In the genomic region with DNA sequence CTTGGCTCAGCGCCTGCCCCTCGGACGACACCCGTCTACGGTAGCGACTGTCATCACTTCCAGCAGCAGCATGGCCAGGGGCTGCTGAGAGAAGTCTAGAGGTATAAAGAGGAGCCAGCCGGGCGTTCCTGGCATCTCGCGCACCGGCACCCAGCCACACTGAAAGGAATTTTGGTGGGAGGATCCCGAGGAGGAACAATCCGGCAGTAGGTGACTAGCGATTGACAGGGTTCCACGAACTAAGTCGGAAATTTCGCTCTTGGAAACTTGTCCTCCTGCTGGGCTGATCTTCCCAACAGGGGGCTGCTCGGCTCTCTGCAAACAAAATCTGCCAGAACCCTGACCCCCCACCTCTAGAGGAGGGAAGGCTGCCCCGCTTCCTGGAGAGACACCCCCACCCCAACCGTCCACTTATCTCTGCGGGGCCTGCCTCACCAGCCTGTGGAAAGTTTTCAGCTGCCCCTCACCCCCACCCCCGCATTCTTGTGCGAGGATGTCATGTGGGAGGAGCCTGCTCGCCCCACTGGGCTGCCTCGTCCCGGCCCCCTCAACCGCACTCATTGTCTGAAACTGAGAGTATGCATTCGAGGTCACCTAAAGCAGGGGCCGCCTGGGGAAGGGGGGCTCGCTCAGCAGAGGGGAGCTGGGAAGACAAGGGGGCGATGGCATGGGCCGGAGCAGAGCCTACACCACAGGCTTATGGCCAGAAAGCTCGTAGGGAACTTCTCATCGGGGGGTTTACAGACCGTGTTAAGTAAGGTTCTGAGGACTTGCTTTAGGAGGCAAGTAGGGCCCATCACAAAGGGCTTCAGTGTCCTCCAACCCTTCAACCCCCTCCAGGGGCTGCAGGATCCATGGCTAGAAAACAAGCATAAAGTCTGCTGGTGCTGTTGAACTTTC, we compare ENCODE assay signal across 1 cellular context.
TF ChIP-seq lines count a peak whose summit lies in the region.

No MANE protein-coding gene starts in this region.

TF ChIP-seq in HepG2, 621 proteins besides CTCF, POLR2A, EP300 and RAD21 (continued from another document and continues in another):
- TF ChIP-seq, protein P1, sequence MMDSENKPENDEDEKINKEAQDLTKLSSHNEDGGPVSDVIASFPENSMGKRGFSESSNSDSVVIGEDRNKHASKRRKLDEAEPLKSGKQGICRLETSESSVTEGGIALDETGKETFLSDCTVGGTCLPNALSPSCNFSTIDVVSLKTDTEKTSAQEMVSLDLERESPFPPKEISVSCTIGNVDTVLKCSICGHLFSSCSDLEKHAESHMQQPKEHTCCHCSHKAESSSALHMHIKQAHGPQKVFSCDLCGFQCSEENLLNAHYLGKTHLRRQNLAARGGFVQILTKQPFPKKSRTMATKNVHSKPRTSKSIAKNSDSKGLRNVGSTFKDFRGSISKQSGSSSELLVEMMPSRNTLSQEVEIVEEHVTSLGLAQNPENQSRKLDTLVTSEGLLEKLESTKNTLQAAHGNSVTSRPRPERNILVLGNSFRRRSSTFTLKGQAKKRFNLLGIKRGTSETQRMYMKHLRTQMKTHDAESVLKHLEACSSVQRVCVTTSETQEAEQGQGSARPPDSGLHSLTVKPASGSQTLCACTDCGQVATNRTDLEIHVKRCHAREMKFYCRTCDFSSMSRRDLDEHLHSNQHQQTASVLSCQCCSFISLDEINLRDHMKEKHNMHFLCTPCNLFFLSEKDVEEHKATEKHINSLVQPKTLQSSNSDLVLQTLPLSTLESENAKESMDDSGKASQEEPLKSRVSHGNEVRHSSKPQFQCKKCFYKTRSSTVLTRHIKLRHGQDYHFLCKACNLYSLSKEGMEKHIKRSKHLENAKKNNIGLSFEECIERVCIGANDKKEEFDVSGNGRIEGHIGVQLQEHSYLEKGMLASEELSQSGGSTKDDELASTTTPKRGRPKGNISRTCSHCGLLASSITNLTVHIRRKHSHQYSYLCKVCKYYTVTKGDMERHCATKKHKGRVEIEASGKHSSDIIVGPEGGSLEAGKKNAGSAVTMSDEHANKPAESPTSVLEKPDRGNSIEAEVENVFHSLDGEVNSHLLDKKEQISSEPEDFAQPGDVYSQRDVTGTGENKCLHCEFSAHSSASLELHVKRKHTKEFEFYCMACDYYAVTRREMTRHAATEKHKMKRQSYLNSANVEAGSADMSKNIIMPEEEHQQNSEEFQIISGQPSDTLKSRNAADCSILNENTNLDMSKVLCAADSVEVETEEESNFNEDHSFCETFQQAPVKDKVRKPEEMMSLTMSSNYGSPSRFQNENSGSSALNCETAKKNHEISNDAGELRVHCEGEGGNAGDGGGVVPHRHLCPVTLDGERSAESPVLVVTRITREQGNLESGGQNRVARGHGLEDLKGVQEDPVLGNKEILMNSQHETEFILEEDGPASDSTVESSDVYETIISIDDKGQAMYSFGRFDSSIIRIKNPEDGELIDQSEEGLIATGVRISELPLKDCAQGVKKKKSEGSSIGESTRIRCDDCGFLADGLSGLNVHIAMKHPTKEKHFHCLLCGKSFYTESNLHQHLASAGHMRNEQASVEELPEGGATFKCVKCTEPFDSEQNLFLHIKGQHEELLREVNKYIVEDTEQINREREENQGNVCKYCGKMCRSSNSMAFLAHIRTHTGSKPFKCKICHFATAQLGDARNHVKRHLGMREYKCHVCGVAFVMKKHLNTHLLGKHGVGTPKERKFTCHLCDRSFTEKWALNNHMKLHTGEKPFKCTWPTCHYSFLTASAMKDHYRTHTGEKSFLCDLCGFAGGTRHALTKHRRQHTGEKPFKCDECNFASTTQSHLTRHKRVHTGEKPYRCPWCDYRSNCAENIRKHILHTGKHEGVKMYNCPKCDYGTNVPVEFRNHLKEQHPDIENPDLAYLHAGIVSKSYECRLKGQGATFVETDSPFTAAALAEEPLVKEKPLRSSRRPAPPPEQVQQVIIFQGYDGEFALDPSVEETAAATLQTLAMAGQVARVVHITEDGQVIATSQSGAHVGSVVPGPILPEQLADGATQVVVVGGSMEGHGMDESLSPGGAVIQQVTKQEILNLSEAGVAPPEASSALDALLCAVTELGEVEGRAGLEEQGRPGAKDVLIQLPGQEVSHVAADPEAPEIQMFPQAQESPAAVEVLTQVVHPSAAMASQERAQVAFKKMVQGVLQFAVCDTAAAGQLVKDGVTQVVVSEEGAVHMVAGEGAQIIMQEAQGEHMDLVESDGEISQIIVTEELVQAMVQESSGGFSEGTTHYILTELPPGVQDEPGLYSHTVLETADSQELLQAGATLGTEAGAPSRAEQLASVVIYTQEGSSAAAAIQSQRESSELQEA (CRISPR knock-in tag; IDR thresholded peaks at IDR 0.05; ENCODE audit: not compliant biosample characterization) = no peak
- TF ChIP-seq, protein P2, sequence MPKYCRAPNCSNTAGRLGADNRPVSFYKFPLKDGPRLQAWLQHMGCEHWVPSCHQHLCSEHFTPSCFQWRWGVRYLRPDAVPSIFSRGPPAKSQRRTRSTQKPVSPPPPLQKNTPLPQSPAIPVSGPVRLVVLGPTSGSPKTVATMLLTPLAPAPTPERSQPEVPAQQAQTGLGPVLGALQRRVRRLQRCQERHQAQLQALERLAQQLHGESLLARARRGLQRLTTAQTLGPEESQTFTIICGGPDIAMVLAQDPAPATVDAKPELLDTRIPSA (CRISPR knock-in tag; IDR thresholded peaks at IDR 0.05; ENCODE audit: borderline replicate concordance) = peak; percentile 43; the same call in 1 of the 2 replicates
- no peak for TF ChIP-seq NFRKB (IDR thresholded peaks at IDR 0.05)
- TF ChIP-seq SP5 (CRISPR knock-in tag; IDR thresholded peaks at IDR 0.05; ENCODE audit: borderline replicate concordance, low read depth) = peak; percentile 80; the same call in 1 of the 2 replicates
- TF ChIP-seq KAT8 (CRISPR knock-in tag; IDR thresholded peaks at IDR 0.05) = no peak
- TF ChIP-seq POLR2G (IDR thresholded peaks at IDR 0.05; ENCODE audit: low read depth, low read length) = peak; percentile 64
- no peak for TF ChIP-seq ZNF34 (CRISPR knock-in tag; IDR thresholded peaks at IDR 0.05; ENCODE audit: borderline replicate concordance)
- no peak for TF ChIP-seq FOXO1 (CRISPR knock-in tag; IDR thresholded peaks at IDR 0.05)
- TF ChIP-seq ZBTB38 (CRISPR knock-in tag; IDR thresholded peaks at IDR 0.05) = no peak; the same call in 1 of the 2 replicates
- TF ChIP-seq, protein P3, sequence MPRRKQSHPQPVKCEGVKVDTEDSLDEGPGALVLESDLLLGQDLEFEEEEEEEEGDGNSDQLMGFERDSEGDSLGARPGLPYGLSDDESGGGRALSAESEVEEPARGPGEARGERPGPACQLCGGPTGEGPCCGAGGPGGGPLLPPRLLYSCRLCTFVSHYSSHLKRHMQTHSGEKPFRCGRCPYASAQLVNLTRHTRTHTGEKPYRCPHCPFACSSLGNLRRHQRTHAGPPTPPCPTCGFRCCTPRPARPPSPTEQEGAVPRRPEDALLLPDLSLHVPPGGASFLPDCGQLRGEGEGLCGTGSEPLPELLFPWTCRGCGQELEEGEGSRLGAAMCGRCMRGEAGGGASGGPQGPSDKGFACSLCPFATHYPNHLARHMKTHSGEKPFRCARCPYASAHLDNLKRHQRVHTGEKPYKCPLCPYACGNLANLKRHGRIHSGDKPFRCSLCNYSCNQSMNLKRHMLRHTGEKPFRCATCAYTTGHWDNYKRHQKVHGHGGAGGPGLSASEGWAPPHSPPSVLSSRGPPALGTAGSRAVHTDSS (CRISPR knock-in tag; conservative IDR thresholded peaks at IDR 0.05) = no peak
- TF ChIP-seq, protein P4, sequence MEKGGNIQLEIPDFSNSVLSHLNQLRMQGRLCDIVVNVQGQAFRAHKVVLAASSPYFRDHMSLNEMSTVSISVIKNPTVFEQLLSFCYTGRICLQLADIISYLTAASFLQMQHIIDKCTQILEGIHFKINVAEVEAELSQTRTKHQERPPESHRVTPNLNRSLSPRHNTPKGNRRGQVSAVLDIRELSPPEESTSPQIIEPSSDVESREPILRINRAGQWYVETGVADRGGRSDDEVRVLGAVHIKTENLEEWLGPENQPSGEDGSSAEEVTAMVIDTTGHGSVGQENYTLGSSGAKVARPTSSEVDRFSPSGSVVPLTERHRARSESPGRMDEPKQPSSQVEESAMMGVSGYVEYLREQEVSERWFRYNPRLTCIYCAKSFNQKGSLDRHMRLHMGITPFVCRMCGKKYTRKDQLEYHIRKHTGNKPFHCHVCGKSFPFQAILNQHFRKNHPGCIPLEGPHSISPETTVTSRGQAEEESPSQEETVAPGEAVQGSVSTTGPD (CRISPR knock-in tag; IDR thresholded peaks at IDR 0.05) = peak; percentile 39; the same call in 1 of the 2 replicates
- no peak for TF ChIP-seq HMG20A (CRISPR knock-in tag; IDR thresholded peaks at IDR 0.05; ENCODE audit: borderline replicate concordance)
- TF ChIP-seq, protein P5, sequence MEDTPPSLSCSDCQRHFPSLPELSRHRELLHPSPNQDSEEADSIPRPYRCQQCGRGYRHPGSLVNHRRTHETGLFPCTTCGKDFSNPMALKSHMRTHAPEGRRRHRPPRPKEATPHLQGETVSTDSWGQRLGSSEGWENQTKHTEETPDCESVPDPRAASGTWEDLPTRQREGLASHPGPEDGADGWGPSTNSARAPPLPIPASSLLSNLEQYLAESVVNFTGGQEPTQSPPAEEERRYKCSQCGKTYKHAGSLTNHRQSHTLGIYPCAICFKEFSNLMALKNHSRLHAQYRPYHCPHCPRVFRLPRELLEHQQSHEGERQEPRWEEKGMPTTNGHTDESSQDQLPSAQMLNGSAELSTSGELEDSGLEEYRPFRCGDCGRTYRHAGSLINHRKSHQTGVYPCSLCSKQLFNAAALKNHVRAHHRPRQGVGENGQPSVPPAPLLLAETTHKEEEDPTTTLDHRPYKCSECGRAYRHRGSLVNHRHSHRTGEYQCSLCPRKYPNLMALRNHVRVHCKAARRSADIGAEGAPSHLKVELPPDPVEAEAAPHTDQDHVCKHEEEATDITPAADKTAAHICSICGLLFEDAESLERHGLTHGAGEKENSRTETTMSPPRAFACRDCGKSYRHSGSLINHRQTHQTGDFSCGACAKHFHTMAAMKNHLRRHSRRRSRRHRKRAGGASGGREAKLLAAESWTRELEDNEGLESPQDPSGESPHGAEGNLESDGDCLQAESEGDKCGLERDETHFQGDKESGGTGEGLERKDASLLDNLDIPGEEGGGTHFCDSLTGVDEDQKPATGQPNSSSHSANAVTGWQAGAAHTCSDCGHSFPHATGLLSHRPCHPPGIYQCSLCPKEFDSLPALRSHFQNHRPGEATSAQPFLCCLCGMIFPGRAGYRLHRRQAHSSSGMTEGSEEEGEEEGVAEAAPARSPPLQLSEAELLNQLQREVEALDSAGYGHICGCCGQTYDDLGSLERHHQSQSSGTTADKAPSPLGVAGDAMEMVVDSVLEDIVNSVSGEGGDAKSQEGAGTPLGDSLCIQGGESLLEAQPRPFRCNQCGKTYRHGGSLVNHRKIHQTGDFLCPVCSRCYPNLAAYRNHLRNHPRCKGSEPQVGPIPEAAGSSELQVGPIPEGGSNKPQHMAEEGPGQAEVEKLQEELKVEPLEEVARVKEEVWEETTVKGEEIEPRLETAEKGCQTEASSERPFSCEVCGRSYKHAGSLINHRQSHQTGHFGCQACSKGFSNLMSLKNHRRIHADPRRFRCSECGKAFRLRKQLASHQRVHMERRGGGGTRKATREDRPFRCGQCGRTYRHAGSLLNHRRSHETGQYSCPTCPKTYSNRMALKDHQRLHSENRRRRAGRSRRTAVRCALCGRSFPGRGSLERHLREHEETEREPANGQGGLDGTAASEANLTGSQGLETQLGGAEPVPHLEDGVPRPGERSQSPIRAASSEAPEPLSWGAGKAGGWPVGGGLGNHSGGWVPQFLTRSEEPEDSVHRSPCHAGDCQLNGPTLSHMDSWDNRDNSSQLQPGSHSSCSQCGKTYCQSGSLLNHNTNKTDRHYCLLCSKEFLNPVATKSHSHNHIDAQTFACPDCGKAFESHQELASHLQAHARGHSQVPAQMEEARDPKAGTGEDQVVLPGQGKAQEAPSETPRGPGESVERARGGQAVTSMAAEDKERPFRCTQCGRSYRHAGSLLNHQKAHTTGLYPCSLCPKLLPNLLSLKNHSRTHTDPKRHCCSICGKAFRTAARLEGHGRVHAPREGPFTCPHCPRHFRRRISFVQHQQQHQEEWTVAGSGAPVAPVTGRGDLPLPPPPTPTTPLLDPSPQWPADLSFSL (CRISPR knock-in tag; IDR thresholded peaks at IDR 0.05) = no peak
- 0 out of 2 replicates have a peak, but pooled peaks have one; percentile 83 for TF ChIP-seq ZSCAN30 (CRISPR knock-in tag; IDR thresholded peaks at IDR 0.05)
- TF ChIP-seq CBX1 (IDR thresholded peaks at IDR 0.05; ENCODE audit: low read depth) = no peak
- TF ChIP-seq, protein P6, sequence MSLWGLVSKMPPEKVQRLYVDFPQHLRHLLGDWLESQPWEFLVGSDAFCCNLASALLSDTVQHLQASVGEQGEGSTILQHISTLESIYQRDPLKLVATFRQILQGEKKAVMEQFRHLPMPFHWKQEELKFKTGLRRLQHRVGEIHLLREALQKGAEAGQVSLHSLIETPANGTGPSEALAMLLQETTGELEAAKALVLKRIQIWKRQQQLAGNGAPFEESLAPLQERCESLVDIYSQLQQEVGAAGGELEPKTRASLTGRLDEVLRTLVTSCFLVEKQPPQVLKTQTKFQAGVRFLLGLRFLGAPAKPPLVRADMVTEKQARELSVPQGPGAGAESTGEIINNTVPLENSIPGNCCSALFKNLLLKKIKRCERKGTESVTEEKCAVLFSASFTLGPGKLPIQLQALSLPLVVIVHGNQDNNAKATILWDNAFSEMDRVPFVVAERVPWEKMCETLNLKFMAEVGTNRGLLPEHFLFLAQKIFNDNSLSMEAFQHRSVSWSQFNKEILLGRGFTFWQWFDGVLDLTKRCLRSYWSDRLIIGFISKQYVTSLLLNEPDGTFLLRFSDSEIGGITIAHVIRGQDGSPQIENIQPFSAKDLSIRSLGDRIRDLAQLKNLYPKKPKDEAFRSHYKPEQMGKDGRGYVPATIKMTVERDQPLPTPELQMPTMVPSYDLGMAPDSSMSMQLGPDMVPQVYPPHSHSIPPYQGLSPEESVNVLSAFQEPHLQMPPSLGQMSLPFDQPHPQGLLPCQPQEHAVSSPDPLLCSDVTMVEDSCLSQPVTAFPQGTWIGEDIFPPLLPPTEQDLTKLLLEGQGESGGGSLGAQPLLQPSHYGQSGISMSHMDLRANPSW (CRISPR knock-in tag; IDR thresholded peaks at IDR 0.05; ENCODE audit: borderline replicate concordance) = no peak; the same call in 1 of the 2 replicates
- TF ChIP-seq TMF1 (CRISPR knock-in tag; IDR thresholded peaks at IDR 0.05; ENCODE audit: low read depth) = 0 out of 2 replicates have a peak, but pooled peaks have one; percentile 56
- TF ChIP-seq ZNF749 (CRISPR knock-in tag; IDR thresholded peaks at IDR 0.05; ENCODE audit: borderline replicate concordance) = peak; percentile 46; the same call in 1 of the 2 replicates
- TF ChIP-seq, protein P7, sequence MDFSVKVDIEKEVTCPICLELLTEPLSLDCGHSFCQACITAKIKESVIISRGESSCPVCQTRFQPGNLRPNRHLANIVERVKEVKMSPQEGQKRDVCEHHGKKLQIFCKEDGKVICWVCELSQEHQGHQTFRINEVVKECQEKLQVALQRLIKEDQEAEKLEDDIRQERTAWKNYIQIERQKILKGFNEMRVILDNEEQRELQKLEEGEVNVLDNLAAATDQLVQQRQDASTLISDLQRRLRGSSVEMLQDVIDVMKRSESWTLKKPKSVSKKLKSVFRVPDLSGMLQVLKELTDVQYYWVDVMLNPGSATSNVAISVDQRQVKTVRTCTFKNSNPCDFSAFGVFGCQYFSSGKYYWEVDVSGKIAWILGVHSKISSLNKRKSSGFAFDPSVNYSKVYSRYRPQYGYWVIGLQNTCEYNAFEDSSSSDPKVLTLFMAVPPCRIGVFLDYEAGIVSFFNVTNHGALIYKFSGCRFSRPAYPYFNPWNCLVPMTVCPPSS (IDR thresholded peaks at IDR 0.05) = no peak
- TF ChIP-seq SNRNP70 (IDR thresholded peaks at IDR 0.05; ENCODE audit: low read depth, low read length) = no peak
- peak; percentile 85; the same call in 1 of the 2 replicates for TF ChIP-seq ZSCAN29 (CRISPR knock-in tag; conservative IDR thresholded peaks at IDR 0.05)
- TF ChIP-seq ZNF747 (CRISPR knock-in tag; IDR thresholded peaks at IDR 0.05; ENCODE audit: borderline replicate concordance) = no peak
- TF ChIP-seq, protein P8, sequence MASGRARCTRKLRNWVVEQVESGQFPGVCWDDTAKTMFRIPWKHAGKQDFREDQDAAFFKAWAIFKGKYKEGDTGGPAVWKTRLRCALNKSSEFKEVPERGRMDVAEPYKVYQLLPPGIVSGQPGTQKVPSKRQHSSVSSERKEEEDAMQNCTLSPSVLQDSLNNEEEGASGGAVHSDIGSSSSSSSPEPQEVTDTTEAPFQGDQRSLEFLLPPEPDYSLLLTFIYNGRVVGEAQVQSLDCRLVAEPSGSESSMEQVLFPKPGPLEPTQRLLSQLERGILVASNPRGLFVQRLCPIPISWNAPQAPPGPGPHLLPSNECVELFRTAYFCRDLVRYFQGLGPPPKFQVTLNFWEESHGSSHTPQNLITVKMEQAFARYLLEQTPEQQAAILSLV (CRISPR knock-in tag; IDR thresholded peaks at IDR 0.05; ENCODE audit: borderline replicate concordance) = no peak
